ENCODE assay signal across 1 cellular context in the genomic region with DNA sequence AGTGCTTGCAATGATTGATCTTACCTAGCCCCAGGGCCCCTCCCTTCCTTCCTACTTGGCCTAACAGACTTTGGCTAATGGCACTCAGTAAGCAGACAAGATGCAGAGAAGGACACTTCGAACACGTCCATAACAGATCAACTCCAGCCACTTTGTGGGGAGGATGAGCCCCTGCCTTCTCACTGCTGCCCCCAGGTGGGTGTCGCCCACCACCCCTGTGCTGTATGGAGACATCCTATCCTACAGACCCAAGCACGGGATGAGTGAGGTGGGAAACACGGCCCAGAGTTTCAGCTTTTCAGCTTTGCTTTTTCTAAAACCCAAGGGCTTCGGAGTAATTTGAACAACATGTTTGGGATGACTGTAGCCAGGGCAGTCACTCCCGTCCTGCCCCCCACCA.
TF ChIP-seq lines count a peak whose summit lies in the region.

No MANE protein-coding gene starts in this region.

TF ChIP-seq in IMR-90, 13 proteins besides CTCF, POLR2A, EP300 and RAD21 (continued from another document):
- TF ChIP-seq, protein P1, sequence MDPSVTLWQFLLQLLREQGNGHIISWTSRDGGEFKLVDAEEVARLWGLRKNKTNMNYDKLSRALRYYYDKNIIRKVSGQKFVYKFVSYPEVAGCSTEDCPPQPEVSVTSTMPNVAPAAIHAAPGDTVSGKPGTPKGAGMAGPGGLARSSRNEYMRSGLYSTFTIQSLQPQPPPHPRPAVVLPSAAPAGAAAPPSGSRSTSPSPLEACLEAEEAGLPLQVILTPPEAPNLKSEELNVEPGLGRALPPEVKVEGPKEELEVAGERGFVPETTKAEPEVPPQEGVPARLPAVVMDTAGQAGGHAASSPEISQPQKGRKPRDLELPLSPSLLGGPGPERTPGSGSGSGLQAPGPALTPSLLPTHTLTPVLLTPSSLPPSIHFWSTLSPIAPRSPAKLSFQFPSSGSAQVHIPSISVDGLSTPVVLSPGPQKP (IDR thresholded peaks at IDR 0.05; ENCODE audit: borderline replicate concordance, low read depth, low read length), result no peak
- TF ChIP-seq, protein P2, sequence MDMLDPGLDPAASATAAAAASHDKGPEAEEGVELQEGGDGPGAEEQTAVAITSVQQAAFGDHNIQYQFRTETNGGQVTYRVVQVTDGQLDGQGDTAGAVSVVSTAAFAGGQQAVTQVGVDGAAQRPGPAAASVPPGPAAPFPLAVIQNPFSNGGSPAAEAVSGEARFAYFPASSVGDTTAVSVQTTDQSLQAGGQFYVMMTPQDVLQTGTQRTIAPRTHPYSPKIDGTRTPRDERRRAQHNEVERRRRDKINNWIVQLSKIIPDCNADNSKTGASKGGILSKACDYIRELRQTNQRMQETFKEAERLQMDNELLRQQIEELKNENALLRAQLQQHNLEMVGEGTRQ (IDR thresholded peaks at IDR 0.05; ENCODE audit: low read depth, low read length), result no peak
- TF ChIP-seq MXI1 (IDR thresholded peaks at IDR 0.05; ENCODE audit: borderline replicate concordance, low read depth, low read length), result no peak
- no peak for TF ChIP-seq SMC3 (IDR thresholded peaks at IDR 0.05; ENCODE audit: low read depth, low read length)
- no peak for TF ChIP-seq FOS (IDR thresholded peaks at IDR 0.05; ENCODE audit: low read depth, low read length)
- TF ChIP-seq MAZ (IDR thresholded peaks at IDR 0.05; ENCODE audit: borderline replicate concordance, low read depth, low read length), result no peak
- no peak for TF ChIP-seq RCOR1 (IDR thresholded peaks at IDR 0.05; ENCODE audit: insufficient replicate concordance, low read length)
- no peak for TF ChIP-seq MAFK (IDR thresholded peaks at IDR 0.05; ENCODE audit: low read depth, low read length)
- no peak for TF ChIP-seq RFX5 (IDR thresholded peaks at IDR 0.05; ENCODE audit: low read depth, low read length)
- TF ChIP-seq BHLHE40 (IDR thresholded peaks at IDR 0.05; ENCODE audit: low read depth, low read length), result no peak
- no peak for TF ChIP-seq CEBPB (IDR thresholded peaks at IDR 0.05; ENCODE audit: low read depth, low read length)
